ENCODE assay signal across 15 cellular contexts in genomic region chr4:122692641-122693520, GRCh38.
"Had no signal": no experiment of that assay in that cellular context is flagged by ENCODE, and none has a peak within 500 bp of the region (broad histone marks: within the 10 kb centered on the region; RNA-seq: fewer than 3 reads in every experiment).

No MANE protein-coding gene starts in this region.

- H3K36me3 ChIP-seq: neural progenitor cell, ovary, upper lobe of right lung, WERI-Rb-1 had no signal

- H3K4me3 Mint-ChIP-seq: activated naive CD8-positive, alpha-beta T cell; neural progenitor cell; stimulated activated naive CD8-positive, alpha-beta T cell treated with anti-CD3 and anti-CD28 coated beads, Interleukin-15, Interleukin-2, amounts not matched to agents 100 ng/mL and 50 ng/mL, for 24 hours; T-cell had no signal

- H3K4me1 ChIP-seq: neural progenitor cell, testis had no signal

- H3K4me3 ChIP-seq: neural progenitor cell, ovary, testis, upper lobe of right lung had no signal

- FAIRE-seq: colon had no signal

- H3K4me2 ChIP-seq: neural progenitor cell had no signal

- H3K27ac ChIP-seq: neural progenitor cell, ovary, testis, upper lobe of right lung, WERI-Rb-1 had no signal

- H3K9me3 ChIP-seq: ovary, testis, upper lobe of right lung had no signal

- DNase-seq: activated CD4-positive, alpha-beta T cell treated with anti-CD3 and anti-CD28 coated beads for 48 hours; activated CD8-positive, alpha-beta memory T cell treated with anti-CD3 and anti-CD28 coated beads for 24 hours; activated effector memory CD4-positive, alpha-beta T cell treated with Interleukin-2 at 50 U/mL for 16 hours; ovary; stimulated activated CD4-positive, alpha-beta T cell treated with anti-CD3 and anti-CD28 coated beads, Interleukin-15, amount 100 ng/mL, for 24 hours; stimulated activated CD4-positive, alpha-beta T cell treated with anti-CD3 and anti-CD28 coated beads, Interleukin-4, amount 100 ng/mL, for 24 hours; T-cell; T1000; testis; upper lobe of right lung; WERI-Rb-1 had no signal

- H2AFZ ChIP-seq: neural progenitor cell had no signal

- H3K9me3 Mint-ChIP-seq: neural progenitor cell; stimulated activated naive CD8-positive, alpha-beta T cell treated with anti-CD3 and anti-CD28 coated beads, Interleukin-15, Interleukin-2, amounts not matched to agents 100 ng/mL and 50 ng/mL, for 24 hours; T-cell had no signal

- H3K27ac Mint-ChIP-seq: activated naive CD8-positive, alpha-beta T cell; neural progenitor cell; stimulated activated naive CD8-positive, alpha-beta T cell treated with anti-CD3 and anti-CD28 coated beads, Interleukin-15, Interleukin-2, amounts not matched to agents 100 ng/mL and 50 ng/mL, for 24 hours; T-cell had no signal

- H3K9ac ChIP-seq: neural progenitor cell had no signal

- H3K36me3 Mint-ChIP-seq: activated naive CD8-positive, alpha-beta T cell; neural progenitor cell; T-cell had no signal

- H3K27me3 ChIP-seq: neural progenitor cell, ovary, testis, upper lobe of right lung had no signal
